Comparison of ENCODE assay signal across 30 cellular contexts in genomic region chr2:226556050-226556449, GRCh38.
"Had no signal": no experiment of that assay in that cellular context is flagged by ENCODE, and none has a peak within 500 bp of the region (broad histone marks: within the 10 kb centered on the region; RNA-seq: fewer than 3 reads in every experiment).

No MANE protein-coding gene starts in this region.

- H3K27ac Mint-ChIP-seq: activated naive CD4-positive, alpha-beta T cell treated with anti-CD3 and anti-CD28 coated beads for 36 hours; activated naive CD8-positive, alpha-beta T cell treated with anti-CD3 and anti-CD28 coated beads for 36 hours; activated T-helper 1 cell treated with anti-CD3 and anti-CD28 coated beads, Interleukin-12 subunit alpha, Interleukin-12 subunit beta, Interleukin-2, Interleukin-4 antibody, amounts not matched to agents 30 ng/mL and 10 ng/mL and 1 ng/mL, durations not matched to agents 14 hours and 24 hours and 36 hours; naive thymus-derived CD8-positive, alpha-beta T cell; T-helper 2 cell treated with Interferon-gamma antibody and Interleukin-4, amounts not matched to agents 5 μg/mL and 100 μg/mL, for 36 hours had no signal

- H3K4me1 Mint-ChIP-seq: activated naive CD8-positive, alpha-beta T cell treated with anti-CD3 and anti-CD28 coated beads for 36 hours; neural crest cell had no signal

- DNase-seq: activated CD4-positive, alpha-beta T cell treated with anti-CD3 and anti-CD28 coated beads for 4 hours; activated CD4-positive, alpha-beta T cell treated with anti-CD3 and anti-CD28 coated beads, Interleukin-2, amount 50 U/mL, for 48 hours; activated CD8-positive, alpha-beta memory T cell treated with anti-CD3 and anti-CD28 coated beads for 24 hours; activated effector memory CD4-positive, alpha-beta T cell treated with anti-CD3 and anti-CD28 coated beads, Interleukin-2, amount 50 U/mL, for 16 hours; activated naive CD4-positive, alpha-beta T cell treated with anti-CD3 and anti-CD28 coated beads for 36 hours; activated naive CD8-positive, alpha-beta T cell treated with anti-CD3 and anti-CD28 coated beads for 36 hours; adrenal gland; aorta; brain microvascular endothelial cell; dorsolateral prefrontal cortex; effector memory CD4-positive, alpha-beta T cell; kidney; left colon; midbrain; naive thymus-derived CD8-positive, alpha-beta T cell; nucleus accumbens; psoas muscle; stimulated activated CD4-positive, alpha-beta T cell treated with anti-CD3 and anti-CD28 coated beads, Interleukin-15, amount 100 ng/mL, for 24 hours; stimulated activated naive CD4-positive, alpha-beta T cell; T-helper 1 cell; tibial artery; upper lobe of right lung had no signal

- H3K9me3 Mint-ChIP-seq: activated naive CD4-positive, alpha-beta T cell treated with anti-CD3 and anti-CD28 coated beads for 36 hours; activated naive CD8-positive, alpha-beta T cell treated with anti-CD3 and anti-CD28 coated beads for 36 hours; activated T-helper 1 cell treated with anti-CD3 and anti-CD28 coated beads, Interleukin-12 subunit alpha, Interleukin-12 subunit beta, Interleukin-2, Interleukin-4 antibody, amounts not matched to agents 30 ng/mL and 10 ng/mL and 1 ng/mL, durations not matched to agents 14 hours and 24 hours and 36 hours; naive thymus-derived CD8-positive, alpha-beta T cell; neural crest cell; T-helper 2 cell treated with Interferon-gamma antibody and Interleukin-4, amounts not matched to agents 5 μg/mL and 100 μg/mL, for 36 hours had no signal

- H3K27me3 ChIP-seq: adrenal gland, brain microvascular endothelial cell, gastroesophageal sphincter, hepatocyte, suprapubic skin, tibial artery, upper lobe of right lung had no signal

- H3K27ac ChIP-seq: adrenal gland, brain microvascular endothelial cell, coronary artery, dorsolateral prefrontal cortex, gastroesophageal sphincter, hepatocyte, parathyroid adenoma, psoas muscle, suprapubic skin, tibial artery, upper lobe of right lung had no signal

- ATAC-seq: gastroesophageal sphincter; left colon; naive thymus-derived CD8-positive, alpha-beta T cell; psoas muscle; upper lobe of right lung had no signal

- H3K4me3 ChIP-seq: adrenal gland, coronary artery, dorsolateral prefrontal cortex, gastroesophageal sphincter, hepatocyte, psoas muscle, suprapubic skin, tibial artery, upper lobe of right lung had no signal

- H3K4me1 ChIP-seq: adrenal gland, gastroesophageal sphincter, parathyroid adenoma, psoas muscle, tibial artery, upper lobe of right lung had no signal

- H3K9me3 ChIP-seq: adrenal gland, gastroesophageal sphincter, psoas muscle, suprapubic skin, tibial artery, upper lobe of right lung had no signal

- H3K36me3 Mint-ChIP-seq: activated naive CD8-positive, alpha-beta T cell treated with anti-CD3 and anti-CD28 coated beads for 36 hours; naive thymus-derived CD8-positive, alpha-beta T cell had no signal

- H3K36me3 ChIP-seq: adrenal gland, brain microvascular endothelial cell, gastroesophageal sphincter, suprapubic skin, tibial artery, upper lobe of right lung had no signal

- H3K4me3 Mint-ChIP-seq: activated naive CD4-positive, alpha-beta T cell treated with anti-CD3 and anti-CD28 coated beads for 36 hours; activated naive CD8-positive, alpha-beta T cell treated with anti-CD3 and anti-CD28 coated beads for 36 hours; activated T-helper 1 cell treated with anti-CD3 and anti-CD28 coated beads, Interleukin-12 subunit alpha, Interleukin-12 subunit beta, Interleukin-2, Interleukin-4 antibody, amounts not matched to agents 30 ng/mL and 10 ng/mL and 1 ng/mL, durations not matched to agents 14 hours and 24 hours and 36 hours; naive thymus-derived CD8-positive, alpha-beta T cell; neural crest cell; T-helper 2 cell treated with Interferon-gamma antibody and Interleukin-4, amounts not matched to agents 5 μg/mL and 100 μg/mL, for 36 hours had no signal
